ENCODE assay signal across 10 cellular contexts in the genomic region with DNA sequence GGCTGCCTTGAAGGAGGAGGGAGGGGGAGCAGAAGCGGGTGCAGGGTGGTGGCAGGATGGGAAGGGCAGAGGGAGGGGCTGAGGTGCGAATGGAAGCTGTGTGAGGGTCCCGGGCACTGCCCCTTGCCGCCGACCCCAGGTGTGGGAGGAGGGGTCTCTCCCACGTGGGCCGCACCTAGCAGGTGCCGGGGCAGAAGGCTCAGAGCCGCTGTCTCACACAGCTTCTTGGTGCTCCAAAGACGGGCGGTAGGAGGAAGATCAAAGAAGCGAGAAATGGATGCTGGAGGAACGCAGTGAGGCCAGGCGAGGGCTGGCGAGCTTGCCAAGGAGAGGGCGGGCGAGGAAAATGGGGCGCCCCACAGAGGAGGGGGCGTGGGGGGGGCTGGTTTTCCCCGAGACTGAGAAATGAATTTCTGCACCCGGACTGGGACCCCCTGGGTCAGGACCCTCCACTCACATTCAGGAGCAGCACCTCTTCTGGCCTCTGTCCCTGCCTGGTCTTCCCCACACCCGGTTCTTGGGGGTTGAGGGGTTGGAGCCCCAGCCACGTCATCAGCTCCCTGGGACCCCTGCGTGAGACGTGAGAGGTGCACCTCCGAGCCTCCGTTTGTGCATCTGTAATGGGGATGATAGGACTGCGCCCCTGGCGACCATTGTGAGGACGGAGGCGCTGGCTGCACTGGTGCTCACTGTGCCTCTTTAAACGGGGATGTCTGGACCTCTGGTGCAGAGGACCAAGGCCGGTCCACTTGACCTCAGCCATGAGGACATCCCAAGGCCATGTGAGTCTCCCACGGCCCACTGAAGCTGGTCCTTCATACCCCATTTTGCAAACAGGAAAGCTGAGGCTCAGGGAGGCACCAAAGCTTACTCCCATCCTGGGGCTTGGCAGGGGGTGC. TPM values are rescaled to one million over a fixed set of nuclear protein-coding genes. Genes with fewer than 3 reads are reported as not detected.
DNase-seq lines count a peak whose midpoint lies in the region; ATAC-seq and TF ChIP-seq lines count a peak whose summit lies in the region.
"Had no signal": no experiment of that assay in that cellular context is flagged by ENCODE, and none has a peak within 500 bp of the region (broad histone marks: within the 10 kb centered on the region; RNA-seq: fewer than 3 reads in every experiment).

No MANE protein-coding gene starts in this region.

- H3K4me3 Mint-ChIP-seq in CD8-positive, alpha-beta memory T cell: peak overlapping the region; percentile 24 to 90 (median 79)

- 67 to 76% methylated on average over 22 to 23 of the region's 34 CpGs for WGBS in esophagus squamous epithelium, 2 donors
- 41 to 66% methylated on average over 34 of the region's 34 CpGs for WGBS in sigmoid colon, 2 donors

- CTCF ChIA-PET in CD8-positive, alpha-beta memory T cell (lab: Charles Lee): interaction anchor here (0.7 to 2.3 kb wide), 5 partner anchors 12 to 282 kb away, joined by 3 to 13 read pairs (median 6); partner anchors contain the start of gene LSP1
- CTCF ChIA-PET in HEK293T (lab: Yijun Ruan, JAX): interaction anchor here (1.0 kb wide), 1 partner anchor 176 kb away, joined by 3 read pairs; no protein-coding TSS in a partner anchor

- H3K27me3 Mint-ChIP-seq in CD8-positive, alpha-beta memory T cell: no peaks in the 10 kb centered on the region

- ATAC-seq in GM18870 (IDR thresholded peaks at IDR 0.05; ENCODE audit: unreplicated experiment) (no peak), GM21723 (IDR thresholded peaks at IDR 0.05; ENCODE audit: unreplicated experiment) (no peak)

- H3K4me1 Mint-ChIP-seq in CD8-positive, alpha-beta memory T cell: peaks cover 48 to 81% (median 60%) of the 10 kb centered on the region in 3 donors

- intact Hi-C loops in esophagus squamous epithelium (cut with DNase I): no loop called here
- intact Hi-C loops in sigmoid colon (cut with DNase I): loop anchor here (10.0 kb wide), 2 partner anchors 435 to 535 kb away; partner anchors contain the start of genes C11orf21, TSPAN32 and TSSC4

- POLR2A ChIA-PET in CD8-positive, alpha-beta memory T cell (lab: Charles Lee): interaction anchor here (1.1 to 1.8 kb wide), 5 partner anchors 12 to 78 kb away, joined by 3 to 7 read pairs (median 4); partner anchors contain the start of gene LSP1
- POLR2A ChIA-PET in HEK293T (lab: Yijun Ruan, JAX): no interaction called here

- peaks cover 40% of the 10 kb centered on the region for H3K4me1 ChIP-seq in CD8-positive, alpha-beta memory T cell (ENCODE audit: insufficient read depth, low read length)
- H3K4me1 ChIP-seq in esophagus squamous epithelium (peaks cover 32 to 96% (median 45%) of the 10 kb centered on the region in 3 donors), sigmoid colon (peaks cover 0 to 38% (median 34%) of the 10 kb centered on the region in 4 donors)

- H3K36me3 ChIP-seq in CD8-positive, alpha-beta memory T cell (ENCODE audit: insufficient read depth, low read length): no peaks in the 10 kb centered on the region
- H3K36me3 ChIP-seq in esophagus squamous epithelium (no peaks in the 10 kb centered on the region), sigmoid colon (no peaks in the 10 kb centered on the region)

- H3K4me3 ChIP-seq in CD8-positive, alpha-beta memory T cell (ENCODE audit: low read length): no peak overlapping the region
- H3K4me3 ChIP-seq in LNCaP clone FGC (ENCODE audit: low read depth, low read length) (no peak overlapping the region), esophagus squamous epithelium (peak overlapping the region; percentile 28 to 51 (median 46)), sigmoid colon (peak overlapping the region in 3 of 4 donors; percentile 27 to 30 (median 28))
- H3K4me3 ChIP-seq: GM12878 had no signal

- no peak for DNase-seq in CD8-positive, alpha-beta memory T cell
- DNase-seq in LNCaP clone FGC (ENCODE audit: low read depth) (no peak), esophagus squamous epithelium (lab: John Stamatoyannopoulos, UW) (no peak), sigmoid colon (no peak), HEK293T (ENCODE audit: extremely low spot score) (no peak), NCI-H1694 (lab: John Stamatoyannopoulos, UW) (no peak)
- DNase-seq: NCI-H1092 had no signal

- peak; percentile 59 for TF ChIP-seq CTCF in LNCaP clone FGC (IDR thresholded peaks at IDR 0.05; ENCODE audit: control insufficient read depth, extremely low read depth, insufficient read depth)
- TF ChIP-seq CTCF in esophagus squamous epithelium (IDR thresholded peaks at IDR 0.05): peak in 1 of 6 experiments; percentile 7
- no peak for TF ChIP-seq CTCF in sigmoid colon (IDR thresholded peaks at IDR 0.05)

- H3K9me3 ChIP-seq in CD8-positive, alpha-beta memory T cell (ENCODE audit: low read length): no peaks in the 10 kb centered on the region
- H3K9me3 ChIP-seq in esophagus squamous epithelium: no peaks in the 10 kb centered on the region
- no peaks in the 10 kb centered on the region for H3K9me3 ChIP-seq in sigmoid colon

- TF ChIP-seq EP300 in sigmoid colon (IDR thresholded peaks at IDR 0.05): no peak

- no peak overlapping the region for H3K27ac ChIP-seq in CD8-positive, alpha-beta memory T cell (ENCODE audit: low read depth, low read length)
- H3K27ac ChIP-seq in esophagus squamous epithelium (peak overlapping the region; percentile 68 to 91 (median 81)), sigmoid colon (peak overlapping the region; percentile 40 to 84 (median 48))

- peak overlapping the region; percentile 72 to 98 (median 91) for H3K27ac Mint-ChIP-seq in CD8-positive, alpha-beta memory T cell

- no peaks in the 10 kb centered on the region for H3K27me3 ChIP-seq in CD8-positive, alpha-beta memory T cell (ENCODE audit: insufficient read depth, low read length, poor library complexity, severe bottlenecking)
- peaks cover 0 to 25% (median 0%) of the 10 kb centered on the region in 4 donors for H3K27me3 ChIP-seq in esophagus squamous epithelium
- H3K27me3 ChIP-seq in sigmoid colon: peaks cover 0 to 35% (median 22%) of the 10 kb centered on the region in 3 donors

- no peaks in the 10 kb centered on the region for H3K9me3 Mint-ChIP-seq in CD8-positive, alpha-beta memory T cell

- H3K36me3 Mint-ChIP-seq in CD8-positive, alpha-beta memory T cell: peaks cover 0 to 20% (median 0%) of the 10 kb centered on the region in 3 donors

- TF ChIP-seq POLR2A in esophagus squamous epithelium (IDR thresholded peaks at IDR 0.05) (no peak), sigmoid colon (IDR thresholded peaks at IDR 0.05) (no peak)

TF ChIP-seq in HEK293T, 16 proteins besides CTCF, POLR2A, EP300 and RAD21:
- TF ChIP-seq ELF4 (IDR thresholded peaks at IDR 0.05) (no peak), TARDBP (IDR thresholded peaks at IDR 0.05) (no peak), SP1 (IDR thresholded peaks at IDR 0.05) (no peak), FOXA1 (IDR thresholded peaks at IDR 0.05) (no peak), ARNT (IDR thresholded peaks at IDR 0.05) (no peak), FOXM1 (IDR thresholded peaks at IDR 0.05; ENCODE audit: borderline replicate concordance) (no peak), CTBP1 (IDR thresholded peaks at IDR 0.05; ENCODE audit: borderline replicate concordance) (no peak), BHLHE40 (IDR thresholded peaks at IDR 0.05; ENCODE audit: borderline replicate concordance) (no peak), LEF1 (IDR thresholded peaks at IDR 0.05; ENCODE audit: borderline replicate concordance) (no peak), NFRKB (IDR thresholded peaks at IDR 0.05) (no peak), HDGF (IDR thresholded peaks at IDR 0.05; ENCODE audit: borderline replicate concordance) (no peak), PKNOX1 (IDR thresholded peaks at IDR 0.05) (no peak), L3MBTL2 (conservative IDR thresholded peaks at IDR 0.05) (no peak), FOXK2 (IDR thresholded peaks at IDR 0.05) (no peak), ZNF384 (IDR thresholded peaks at IDR 0.05) (no peak), SUZ12 (IDR thresholded peaks at IDR 0.05) (no peak)

RNA-seq across cellular contexts. Expression of gene LSP1, which starts 16.8 kb away (rescaled TPM):
- 100 to 1,000 TPM; 226 to 230 TPM for total RNA-seq in CD8-positive, alpha-beta memory T cell
- 496 TPM for polyA plus RNA-seq in CD8-positive, alpha-beta memory T cell
- 10 to 100 TPM; 23.3 to 75.9 (median 46.4) TPM for total RNA-seq in esophagus squamous epithelium
- 10 to 100 TPM in 2 of 4 donors, 1 to 10 TPM in 2; 8.7 to 32.7 (median 12.4) TPM for total RNA-seq in sigmoid colon
- polyA plus RNA-seq in sigmoid colon: 10 to 100 TPM; 46.0 to 80.2 (median 55.9) TPM

RNA-seq across cellular contexts. Expression of gene PRR33, which starts 22.0 kb away (rescaled TPM):
- not detected for total RNA-seq in CD8-positive, alpha-beta memory T cell
- polyA plus RNA-seq in CD8-positive, alpha-beta memory T cell: 0.17 TPM
- total RNA-seq in esophagus squamous epithelium (not detected), sigmoid colon (not detected)
- polyA plus RNA-seq in sigmoid colon: under 1 TPM in 1 of 3 donors, not detected in 2; 0.13 TPM
- total RNA-seq: GM12878 had no signal

RNA-seq across cellular contexts. Expression of gene TNNI2, which starts 30.9 kb away (rescaled TPM):
- total RNA-seq in CD8-positive, alpha-beta memory T cell: under 1 TPM in 1 of 2 experiments, not detected in 1; 0.33 TPM
- not detected for polyA plus RNA-seq in CD8-positive, alpha-beta memory T cell
- total RNA-seq in esophagus squamous epithelium: 10 to 100 TPM in 3 of 4 donors, not detected in 1; 14.7 to 23.8 (median 15.0) TPM
- not detected for total RNA-seq in sigmoid colon
- polyA plus RNA-seq in sigmoid colon: 1 to 10 TPM in 2 of 3 donors, not detected in 1; 1.7 to 2.4 TPM

RNA-seq across cellular contexts. Expression of gene SYT8, which starts 34.9 kb away (rescaled TPM):
- total RNA-seq in CD8-positive, alpha-beta memory T cell: not detected
- polyA plus RNA-seq in CD8-positive, alpha-beta memory T cell: not detected
- total RNA-seq in esophagus squamous epithelium (100 to 1,000 TPM in 1 of 4 donors, 10 to 100 TPM in 3; 28.7 to 110 (median 69.3) TPM), sigmoid colon (not detected)
- 1 to 10 TPM in 2 of 3 donors, not detected in 1; 1.8 to 5.4 TPM for polyA plus RNA-seq in sigmoid colon
- total RNA-seq: GM12878 had no signal

RNA-seq across cellular contexts. Expression of gene TNNT3, which starts 49.8 kb away (rescaled TPM):
- 1 to 10 TPM; 1.4 to 1.6 TPM for total RNA-seq in CD8-positive, alpha-beta memory T cell
- not detected for polyA plus RNA-seq in CD8-positive, alpha-beta memory T cell
- total RNA-seq in esophagus squamous epithelium: 1 to 10 TPM in 2 of 4 donors, under 1 TPM in 1, not detected in 1; 0.76 to 3.1 (median 1.6) TPM
- total RNA-seq in sigmoid colon: 10 to 100 TPM in 1 of 4 donors, 1 to 10 TPM in 2, not detected in 1; 4.3 to 17.2 (median 4.4) TPM
- polyA plus RNA-seq in sigmoid colon: 1 to 10 TPM; 1.2 to 8.4 (median 2.3) TPM
- total RNA-seq: GM12878 had no signal

Comparison
In these comparisons a context has a peak if more than half of its experiments do, and no peak if none do; other contexts are left out.
1. H3K4me3 ChIP-seq: peak in esophagus squamous epithelium (4 of 4) and sigmoid colon (3 of 4); none in CD8-positive, alpha-beta memory T cell (single experiment) and LNCaP clone FGC (single experiment).